Comparison of ENCODE assay signal across 25 cellular contexts in the genomic region with DNA sequence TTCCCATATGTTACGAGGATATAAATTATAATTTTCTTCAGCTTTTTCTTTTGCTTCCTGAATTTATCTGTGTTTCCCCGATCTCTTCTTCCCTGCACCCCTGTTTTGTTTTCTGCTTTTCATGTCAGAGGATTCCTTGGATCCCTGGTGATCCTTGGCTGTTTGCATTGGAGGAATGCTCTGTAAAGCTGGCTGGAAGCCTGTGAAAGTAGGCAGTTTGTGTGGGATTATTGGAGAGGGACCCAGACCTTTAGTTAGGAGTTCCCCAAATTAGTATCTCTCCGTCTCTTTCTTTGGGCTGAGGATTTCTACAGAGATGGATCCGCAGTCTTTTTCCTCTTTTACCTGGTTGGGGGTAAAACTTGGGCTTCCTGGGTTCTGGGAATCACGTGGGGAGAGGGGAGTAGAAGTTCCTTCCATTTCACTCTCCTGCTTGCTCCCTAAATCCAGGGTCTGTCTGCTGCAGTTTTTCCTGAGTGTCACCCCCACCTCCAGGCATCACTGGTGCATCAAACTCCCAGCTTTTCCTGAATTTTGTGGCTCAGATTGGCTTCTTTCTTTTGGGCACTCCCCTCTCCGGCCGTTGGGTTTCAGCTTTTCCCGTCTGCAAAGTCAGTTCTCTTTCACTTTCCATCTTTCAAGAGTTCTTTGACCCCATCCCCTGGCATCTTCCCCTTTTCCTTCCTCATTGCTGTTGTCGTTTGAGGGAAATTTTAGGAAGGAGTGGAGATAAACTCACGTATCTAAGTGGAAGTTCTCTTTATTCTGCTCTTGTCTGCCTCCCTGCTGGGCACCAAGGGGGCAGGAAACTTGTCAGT.
DNase-seq lines count a peak whose midpoint lies in the region; ATAC-seq and TF ChIP-seq lines count a peak whose summit lies in the region.
"Had no signal": no experiment of that assay in that cellular context is flagged by ENCODE, and none has a peak within 500 bp of the region (broad histone marks: within the 10 kb centered on the region; RNA-seq: fewer than 3 reads in every experiment).

No MANE protein-coding gene starts in this region.

- H3K4me2 ChIP-seq in OCI-LY3 (ENCODE audit: low read length) = peak overlapping the region; percentile 55

- H2AFZ ChIP-seq in OCI-LY3 (ENCODE audit: low read depth, low read length) = peak overlapping the region; percentile 42; the same call in 1 of the 2 replicates
- H2AFZ ChIP-seq: GM23248 had no signal

- H4K20me1 ChIP-seq in OCI-LY3 (ENCODE audit: insufficient read depth, low read length) = no peaks in the 10 kb centered on the region

- H3K9me3 Mint-ChIP-seq in activated naive CD8-positive, alpha-beta T cell treated with anti-CD3 and anti-CD28 coated beads, Interleukin-2, amount 10 ng/mL, durations not matched to agents 7 days and 5 days = peaks cover 2% of the 10 kb centered on the region
- peaks cover 8% of the 10 kb centered on the region for H3K9me3 Mint-ChIP-seq in activated naive CD8-positive, alpha-beta T cell treated with anti-CD3 and anti-CD28 coated beads for 36 hours
- H3K9me3 Mint-ChIP-seq: T-helper 2 cell treated with Interferon-gamma antibody and Interleukin-4, amounts not matched to agents 5 μg/mL and 100 μg/mL, for 36 hours had no signal

- no peak for TF ChIP-seq CTCF in OCI-LY3 (IDR thresholded peaks at IDR 0.05; ENCODE audit: low read depth, low read length)
- TF ChIP-seq CTCF in upper lobe of right lung (IDR thresholded peaks at IDR 0.05) = no peak

- H3K9ac ChIP-seq in OCI-LY3 (ENCODE audit: low read length) = no peak overlapping the region
- H3K9ac ChIP-seq: GM23248 had no signal

- H3K36me3 Mint-ChIP-seq in activated naive CD8-positive, alpha-beta T cell treated with anti-CD3 and anti-CD28 coated beads, Interleukin-2, amount 10 ng/mL, durations not matched to agents 7 days and 5 days = no peaks in the 10 kb centered on the region
- H3K36me3 Mint-ChIP-seq in activated naive CD8-positive, alpha-beta T cell treated with anti-CD3 and anti-CD28 coated beads for 36 hours = no peaks in the 10 kb centered on the region
- H3K36me3 Mint-ChIP-seq: activated CD4-positive, alpha-beta memory T cell treated with anti-CD3 and anti-CD28 coated beads for 36 hours; IgD-negative memory B cell had no signal

- H3K27me3 Mint-ChIP-seq in activated naive CD8-positive, alpha-beta T cell treated with anti-CD3 and anti-CD28 coated beads, Interleukin-2, amount 10 ng/mL, durations not matched to agents 7 days and 5 days = peaks cover 28% of the 10 kb centered on the region
- peaks cover 38% of the 10 kb centered on the region for H3K27me3 Mint-ChIP-seq in activated naive CD8-positive, alpha-beta T cell treated with anti-CD3 and anti-CD28 coated beads for 36 hours

- peaks cover 10% of the 10 kb centered on the region; the same call in 1 of the 2 replicates for H3K9me3 ChIP-seq in OCI-LY3 (ENCODE audit: insufficient read depth, low read length)
- no peaks in the 10 kb centered on the region for H3K9me3 ChIP-seq in upper lobe of right lung
- H3K9me3 ChIP-seq: BE2C, thyroid gland had no signal

- H3K4me1 Mint-ChIP-seq in activated naive CD8-positive, alpha-beta T cell treated with anti-CD3 and anti-CD28 coated beads, Interleukin-2, amount 10 ng/mL, durations not matched to agents 7 days and 5 days = peaks cover 2% of the 10 kb centered on the region
- no peaks in the 10 kb centered on the region for H3K4me1 Mint-ChIP-seq in activated naive CD8-positive, alpha-beta T cell treated with anti-CD3 and anti-CD28 coated beads for 36 hours

- no peak overlapping the region for H3K27ac Mint-ChIP-seq in activated naive CD8-positive, alpha-beta T cell treated with anti-CD3 and anti-CD28 coated beads, Interleukin-2, amount 10 ng/mL, durations not matched to agents 7 days and 5 days
- H3K27ac Mint-ChIP-seq in activated naive CD8-positive, alpha-beta T cell treated with anti-CD3 and anti-CD28 coated beads for 36 hours = no peak overlapping the region
- H3K27ac Mint-ChIP-seq: activated CD4-positive, alpha-beta memory T cell treated with anti-CD3 and anti-CD28 coated beads for 36 hours; IgD-negative memory B cell; T-helper 2 cell treated with Interferon-gamma antibody and Interleukin-4, amounts not matched to agents 5 μg/mL and 100 μg/mL, for 36 hours had no signal

- no peak for DNase-seq in activated naive CD8-positive, alpha-beta T cell treated with anti-CD3 and anti-CD28 coated beads, Interleukin-2, amount 10 ng/mL, durations not matched to agents 7 days and 5 days
- DNase-seq in activated naive CD8-positive, alpha-beta T cell treated with anti-CD3 and anti-CD28 coated beads for 36 hours = no peak
- DNase-seq in iPS-NIHi7 (ENCODE audit: extremely low spot score) (peak; percentile 40), upper lobe of right lung (peak; percentile 18), iPS-NIHi11 (ENCODE audit: low spot score) (no peak)
- no peak for DNase-seq in stimulated activated naive CD4-positive, alpha-beta T cell treated with Interleukin-2 at 50 U/mL for 16 hours (lab: John Stamatoyannopoulos, UW)
- DNase-seq: activated CD4-positive, alpha-beta memory T cell treated with anti-CD3 and anti-CD28 coated beads for 36 hours; activated CD4-positive, CD25-positive, alpha-beta regulatory T cell; activated effector memory CD4-positive, alpha-beta T cell treated with Interleukin-2 at 50 U/mL for 16 hours; BE2C; cortex of kidney; GM23248; NCI-H1436; NCI-H524; nucleus accumbens; stimulated activated CD4-positive, alpha-beta T cell treated with anti-CD3 and anti-CD28 coated beads, Interleukin-4, amount 100 ng/mL, for 1 hour; stimulated activated naive CD4-positive, alpha-beta T cell; thyroid gland had no signal

- H3K27me3 ChIP-seq in OCI-LY3 (ENCODE audit: low read depth, low read length) (peaks cover 19% of the 10 kb centered on the region; the same call in 1 of the 2 replicates), upper lobe of right lung (no peaks in the 10 kb centered on the region)
- H3K27me3 ChIP-seq: BE2C, thyroid gland had no signal

- no peaks in the 10 kb centered on the region for H3K79me2 ChIP-seq in OCI-LY3 (ENCODE audit: low read length)

- H3K4me3 ChIP-seq in OCI-LY3 (ENCODE audit: low read length) (peak overlapping the region; percentile 28), upper lobe of right lung (no peak overlapping the region)
- H3K4me3 ChIP-seq: GM23248, lung, thyroid gland had no signal

- H3K4me1 ChIP-seq in OCI-LY3 (ENCODE audit: low read length) (peaks cover 18% of the 10 kb centered on the region), upper lobe of right lung (no peaks in the 10 kb centered on the region)
- H3K4me1 ChIP-seq: BE2C, Caco-2, thyroid gland had no signal

- POLR2A ChIA-PET in activated naive CD8-positive, alpha-beta T cell treated with anti-CD3 and anti-CD28 coated beads, Interleukin-2, amount 10 ng/mL, durations not matched to agents 7 days and 5 days (lab: Charles Lee) = no interaction called here

- H3K36me3 ChIP-seq in OCI-LY3 (replicated peaks; ENCODE audit: low read depth, low read length) = peaks cover 6% of the 10 kb centered on the region
- no peaks in the 10 kb centered on the region for H3K36me3 ChIP-seq in upper lobe of right lung
- H3K36me3 ChIP-seq: BE2C, thyroid gland had no signal

- peak overlapping the region; percentile 28 for H3K4me3 Mint-ChIP-seq in activated naive CD8-positive, alpha-beta T cell treated with anti-CD3 and anti-CD28 coated beads, Interleukin-2, amount 10 ng/mL, durations not matched to agents 7 days and 5 days
- H3K4me3 Mint-ChIP-seq in activated naive CD8-positive, alpha-beta T cell treated with anti-CD3 and anti-CD28 coated beads for 36 hours = no peak overlapping the region
- H3K4me3 Mint-ChIP-seq: activated CD4-positive, alpha-beta memory T cell treated with anti-CD3 and anti-CD28 coated beads for 36 hours; IgD-negative memory B cell; T-helper 2 cell treated with Interferon-gamma antibody and Interleukin-4, amounts not matched to agents 5 μg/mL and 100 μg/mL, for 36 hours had no signal

- H3K27ac ChIP-seq in OCI-LY3 (ENCODE audit: low read length) = no peak overlapping the region
- H3K27ac ChIP-seq in upper lobe of right lung = no peak overlapping the region
- H3K27ac ChIP-seq: GM23248, HL-60, thyroid gland had no signal

- intact Hi-C loops in upper lobe of right lung (cut with DNase I) = no loop called here

- ATAC-seq in activated naive CD8-positive, alpha-beta T cell treated with anti-CD3 and anti-CD28 coated beads, Interleukin-2, amount 10 ng/mL, durations not matched to agents 7 days and 5 days (ENCODE audit: low read depth) = no peak
- ATAC-seq in upper lobe of right lung (peak; percentile 10), HG03135 (IDR thresholded peaks at IDR 0.05; ENCODE audit: unreplicated experiment) (no peak)

Comparison
In these comparisons a context has a peak if more than half of its experiments do, and no peak if none do; other contexts are left out.
1. DNase-seq: peak in iPS-NIHi7 (single experiment) and upper lobe of right lung (single experiment); none in activated naive CD8-positive, alpha-beta T cell treated with anti-CD3 and anti-CD28 coated beads, Interleukin-2, amount 10 ng/mL, durations not matched to agents 7 days and 5 days (single experiment), activated naive CD8-positive, alpha-beta T cell treated with anti-CD3 and anti-CD28 coated beads for 36 hours (single experiment), iPS-NIHi11 (single experiment) and stimulated activated naive CD4-positive, alpha-beta T cell treated with Interleukin-2 at 50 U/mL for 16 hours (single experiment).